ENCODE assay signal across 10 cellular contexts in the genomic region with DNA sequence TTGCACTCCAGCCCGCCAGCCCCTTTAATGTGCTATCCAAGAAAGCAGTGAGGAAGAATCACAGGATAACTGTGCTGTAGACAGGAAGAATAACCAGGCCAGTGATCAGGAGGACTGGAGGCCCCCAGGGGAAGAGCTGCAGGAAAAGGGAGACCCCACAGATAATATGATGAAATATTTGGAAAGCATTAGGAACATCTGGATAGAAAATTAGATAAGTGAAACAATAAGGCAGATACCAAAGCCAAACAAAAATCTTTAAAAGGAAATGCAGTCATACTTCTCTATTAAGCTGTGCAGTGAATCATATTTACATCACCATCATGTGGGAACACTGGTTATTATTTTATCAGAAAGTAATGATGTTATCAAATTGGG. TPM values are rescaled to one million over a fixed set of nuclear protein-coding genes. Genes with fewer than 3 reads are reported as not detected.
DNase-seq lines count a peak whose midpoint lies in the region; ATAC-seq and TF ChIP-seq lines count a peak whose summit lies in the region.
"Had no signal": no experiment of that assay in that cellular context is flagged by ENCODE, and none has a peak within 500 bp of the region (broad histone marks: within the 10 kb centered on the region; RNA-seq: fewer than 3 reads in every experiment).

No MANE protein-coding gene starts in this region.

- H3K4me1 ChIP-seq in sigmoid colon: peaks cover 0 to 7% (median 0%) of the 10 kb centered on the region in 4 donors
- H3K4me1 ChIP-seq: parathyroid adenoma had no signal

- ATAC-seq in stimulated activated naive CD8-positive, alpha-beta T cell treated with anti-CD3 and anti-CD28 coated beads, Interleukin-15, Interleukin-2, amounts not matched to agents 100 U/mL and 50 U/mL, for 24 hours: no peak
- peak; percentile 21 for ATAC-seq in memory B cell (ENCODE audit: low read depth)

- intact Hi-C loops in sigmoid colon (cut with DNase I): no loop called here

- TF ChIP-seq POLR2A in sigmoid colon (IDR thresholded peaks at IDR 0.05): no peak

- H3K27me3 ChIP-seq in sigmoid colon: peaks cover 0 to 48% (median 0%) of the 10 kb centered on the region in 3 donors

- H3K27ac Mint-ChIP-seq in stimulated activated naive CD8-positive, alpha-beta T cell treated with anti-CD3 and anti-CD28 coated beads, Interleukin-15, Interleukin-2, amounts not matched to agents 100 ng/mL and 50 ng/mL, for 24 hours: peak overlapping the region; percentile 66
- H3K27ac Mint-ChIP-seq in memory B cell: no peak overlapping the region

- peak overlapping the region in 1 of 4 donors; percentile 35 for H3K4me3 ChIP-seq in sigmoid colon

- TF ChIP-seq EP300 in sigmoid colon (IDR thresholded peaks at IDR 0.05): no peak

- no peaks in the 10 kb centered on the region for H3K9me3 ChIP-seq in sigmoid colon

- no peaks in the 10 kb centered on the region for H3K9me3 Mint-ChIP-seq in stimulated activated naive CD8-positive, alpha-beta T cell treated with anti-CD3 and anti-CD28 coated beads, Interleukin-15, Interleukin-2, amounts not matched to agents 100 ng/mL and 50 ng/mL, for 24 hours
- no peaks in the 10 kb centered on the region for H3K9me3 Mint-ChIP-seq in memory B cell

- peak overlapping the region; percentile 58 for H3K4me3 Mint-ChIP-seq in stimulated activated naive CD8-positive, alpha-beta T cell treated with anti-CD3 and anti-CD28 coated beads, Interleukin-15, Interleukin-2, amounts not matched to agents 100 ng/mL and 50 ng/mL, for 24 hours
- H3K4me3 Mint-ChIP-seq in memory B cell: peak overlapping the region; percentile 60

- no peaks in the 10 kb centered on the region for H3K36me3 ChIP-seq in sigmoid colon

- no peak overlapping the region for H3K27ac ChIP-seq in sigmoid colon
- H3K27ac ChIP-seq: parathyroid adenoma had no signal

- no peak for DNase-seq in stimulated activated naive CD8-positive, alpha-beta T cell treated with anti-CD3 and anti-CD28 coated beads, Interleukin-15, Interleukin-2, amounts not matched to agents 100 U/mL and 50 U/mL, for 24 hours
- DNase-seq in dedifferentiated amniotic fluid mesenchymal stem cell (ENCODE audit: extremely low spot score) (peak; percentile 55), memory B cell (ENCODE audit: low spot score in 2 of 2) (no peak), NCI-H2029 treated with DMSO at 0.1 percent for 48 hours (lab: John Stamatoyannopoulos, UW) (no peak), SHP77 (lab: John Stamatoyannopoulos, UW) (no peak), MV-4-11 (lab: John Stamatoyannopoulos, UW) (no peak), sigmoid colon (no peak)
- DNase-seq: SIG-M5 had no signal

- peaks cover 21% of the 10 kb centered on the region for H3K27me3 Mint-ChIP-seq in stimulated activated naive CD8-positive, alpha-beta T cell treated with anti-CD3 and anti-CD28 coated beads, Interleukin-15, Interleukin-2, amounts not matched to agents 100 ng/mL and 50 ng/mL, for 24 hours
- H3K27me3 Mint-ChIP-seq in memory B cell: peaks cover 18% of the 10 kb centered on the region

- no peaks in the 10 kb centered on the region for H3K36me3 Mint-ChIP-seq in stimulated activated naive CD8-positive, alpha-beta T cell treated with anti-CD3 and anti-CD28 coated beads, Interleukin-15, Interleukin-2, amounts not matched to agents 100 ng/mL and 50 ng/mL, for 24 hours (ENCODE audit: low read depth)
- H3K36me3 Mint-ChIP-seq in memory B cell: no peaks in the 10 kb centered on the region

- WGBS in sigmoid colon, 2 donors: 83 to 93% methylated on average over 1 of the region's 1 CpG

- peaks cover 55% of the 10 kb centered on the region for H3K4me1 Mint-ChIP-seq in stimulated activated naive CD8-positive, alpha-beta T cell treated with anti-CD3 and anti-CD28 coated beads, Interleukin-15, Interleukin-2, amounts not matched to agents 100 ng/mL and 50 ng/mL, for 24 hours (ENCODE audit: low read depth)
- peaks cover 8% of the 10 kb centered on the region for H3K4me1 Mint-ChIP-seq in memory B cell

- no peak for TF ChIP-seq CTCF in sigmoid colon (IDR thresholded peaks at IDR 0.05)

RNA-seq across cellular contexts. Expression of gene RALA, which starts 14.3 kb away (rescaled TPM):
- 10 to 100 TPM; 11.5 to 19.6 (median 15.5) TPM for total RNA-seq in sigmoid colon
- polyA plus RNA-seq in sigmoid colon: 10 to 100 TPM; 42.2 to 68.0 (median 47.4) TPM

RNA-seq across cellular contexts. Expression of gene YAE1, which starts 42.9 kb away (rescaled TPM):
- 10 to 100 TPM; 16.3 to 33.2 (median 22.6) TPM for total RNA-seq in sigmoid colon
- polyA plus RNA-seq in sigmoid colon: 10 to 100 TPM; 22.1 to 52.0 (median 50.5) TPM
